ENCODE assay signal across 27 cellular contexts in genomic region chr10:31847518-31847917, GRCh38.
"Had no signal": no experiment of that assay in that cellular context is flagged by ENCODE, and none has a peak within 500 bp of the region (broad histone marks: within the 10 kb centered on the region; RNA-seq: fewer than 3 reads in every experiment).

No MANE protein-coding gene starts in this region.

- H3K27me3 Mint-ChIP-seq: activated naive CD8-positive, alpha-beta T cell had no signal

- H3K4me3 ChIP-seq: hepatocyte, left ventricle myocardium inferior, ovary, psoas muscle, thyroid gland had no signal

- H3K36me3 Mint-ChIP-seq: natural killer cell had no signal

- H3K9me3 Mint-ChIP-seq: activated T-cell treated with anti-CD3 and anti-CD28 coated beads, Interleukin-2, amount 50 U/mL, for 4 hours; activated T-helper 2 cell treated with anti-CD3 and anti-CD28 coated beads, Interferon-gamma antibody, Interleukin-2, Interleukin-4, amounts not matched to agents 10 μg/mL and 5 μg/mL and 100 μg/mL, durations not matched to agents 14 hours and 24 hours and 36 hours; immature natural killer cell; natural killer cell had no signal

- H3K27ac ChIP-seq: hepatocyte, left ventricle myocardium inferior, neutrophil, ovary, psoas muscle, thyroid gland had no signal

- H3K4me3 Mint-ChIP-seq: activated naive CD8-positive, alpha-beta T cell; activated T-cell treated with anti-CD3 and anti-CD28 coated beads, Interleukin-2, amount 50 U/mL, for 4 hours; immature natural killer cell; mesothelial cell of epicardium; natural killer cell had no signal

- H3K4me1 ChIP-seq: psoas muscle, thyroid gland had no signal

- H3K9me3 ChIP-seq: left ventricle myocardium inferior, neutrophil, ovary, psoas muscle, thyroid gland had no signal

- H3K27me3 ChIP-seq: hepatocyte, neutrophil, ovary, thyroid gland had no signal

- ATAC-seq: activated T-cell treated with anti-CD3 and anti-CD28 coated beads, Interleukin-2, amount 50 U/mL, for 4 hours; natural killer cell; psoas muscle; right cardiac atrium had no signal

- H3K4me2 ChIP-seq: hepatocyte had no signal

- DNase-seq: activated CD4-positive, alpha-beta T cell treated with anti-CD3 and anti-CD28 coated beads for 4 hours; activated CD4-positive, alpha-beta T cell treated with anti-CD3 and anti-CD28 coated beads, Interleukin-2, amount 50 U/mL, for 48 hours; activated CD4-positive, CD25-positive, alpha-beta regulatory T cell; activated CD8-positive, alpha-beta memory T cell treated with anti-CD3 and anti-CD28 coated beads, Interleukin-2, amount 50 U/mL, for 48 hours; activated naive CD4-positive, alpha-beta T cell; activated T-cell treated with anti-CD3 and anti-CD28 coated beads, Interleukin-2, amount 50 U/mL, for 4 hours; amniotic stem cell; cortex of kidney; erythroblast; glutamatergic neuron; immature natural killer cell; kidney glomerular epithelial cell; left ventricle myocardium inferior; natural killer cell; ovary; psoas muscle; right cardiac atrium; stimulated activated CD4-positive, alpha-beta T cell treated with anti-CD3 and anti-CD28 coated beads, Interleukin-4, amount 100 ng/mL, for 24 hours; stimulated activated naive CD4-positive, alpha-beta T cell treated with Interleukin-2 at 50 U/mL for 16 hours; T-helper 1 cell; T1000; thyroid gland had no signal

- H3K27ac Mint-ChIP-seq: activated naive CD8-positive, alpha-beta T cell; activated T-helper 2 cell treated with anti-CD3 and anti-CD28 coated beads, Interferon-gamma antibody, Interleukin-2, Interleukin-4, amounts not matched to agents 10 μg/mL and 5 μg/mL and 100 μg/mL, durations not matched to agents 14 hours and 24 hours and 36 hours; mesothelial cell of epicardium had no signal

- H3K36me3 ChIP-seq: left ventricle myocardium inferior, neutrophil, ovary, thyroid gland had no signal
